ENCODE assay signal across 2 cellular contexts in the genomic region with DNA sequence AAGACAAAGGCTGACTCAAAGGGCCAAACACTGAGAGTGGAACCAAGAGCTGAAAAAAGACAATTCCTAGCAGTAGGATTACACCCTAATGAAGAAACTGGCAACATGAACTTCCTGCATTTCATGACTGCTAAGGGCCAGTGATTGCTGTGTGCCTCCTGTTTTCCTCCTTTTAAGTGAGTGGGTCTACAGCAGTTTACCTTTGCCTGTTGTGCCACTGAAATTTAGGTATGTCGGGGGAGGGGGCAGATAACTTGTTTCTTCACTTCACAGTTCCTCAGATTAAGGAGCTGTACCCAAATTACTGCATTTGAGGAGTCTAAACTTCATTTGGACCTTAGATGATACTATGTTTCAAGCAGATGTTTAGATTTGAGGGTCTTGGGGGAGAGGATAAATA.
TF ChIP-seq lines count a peak whose summit lies in the region.

No MANE protein-coding gene starts in this region.

TF ChIP-seq in GM23338, 12 proteins besides CTCF, POLR2A, EP300 and RAD21:
- TF ChIP-seq ZNF114 (CRISPR knock-in tag; IDR thresholded peaks at IDR 0.05) (no peak), CREB1 (CRISPR knock-in tag; IDR thresholded peaks at IDR 0.05; ENCODE audit: low read depth) (no peak), JUNB (IDR thresholded peaks at IDR 0.05; ENCODE audit: unreplicated experiment) (no peak)
- TF ChIP-seq, protein P1, sequence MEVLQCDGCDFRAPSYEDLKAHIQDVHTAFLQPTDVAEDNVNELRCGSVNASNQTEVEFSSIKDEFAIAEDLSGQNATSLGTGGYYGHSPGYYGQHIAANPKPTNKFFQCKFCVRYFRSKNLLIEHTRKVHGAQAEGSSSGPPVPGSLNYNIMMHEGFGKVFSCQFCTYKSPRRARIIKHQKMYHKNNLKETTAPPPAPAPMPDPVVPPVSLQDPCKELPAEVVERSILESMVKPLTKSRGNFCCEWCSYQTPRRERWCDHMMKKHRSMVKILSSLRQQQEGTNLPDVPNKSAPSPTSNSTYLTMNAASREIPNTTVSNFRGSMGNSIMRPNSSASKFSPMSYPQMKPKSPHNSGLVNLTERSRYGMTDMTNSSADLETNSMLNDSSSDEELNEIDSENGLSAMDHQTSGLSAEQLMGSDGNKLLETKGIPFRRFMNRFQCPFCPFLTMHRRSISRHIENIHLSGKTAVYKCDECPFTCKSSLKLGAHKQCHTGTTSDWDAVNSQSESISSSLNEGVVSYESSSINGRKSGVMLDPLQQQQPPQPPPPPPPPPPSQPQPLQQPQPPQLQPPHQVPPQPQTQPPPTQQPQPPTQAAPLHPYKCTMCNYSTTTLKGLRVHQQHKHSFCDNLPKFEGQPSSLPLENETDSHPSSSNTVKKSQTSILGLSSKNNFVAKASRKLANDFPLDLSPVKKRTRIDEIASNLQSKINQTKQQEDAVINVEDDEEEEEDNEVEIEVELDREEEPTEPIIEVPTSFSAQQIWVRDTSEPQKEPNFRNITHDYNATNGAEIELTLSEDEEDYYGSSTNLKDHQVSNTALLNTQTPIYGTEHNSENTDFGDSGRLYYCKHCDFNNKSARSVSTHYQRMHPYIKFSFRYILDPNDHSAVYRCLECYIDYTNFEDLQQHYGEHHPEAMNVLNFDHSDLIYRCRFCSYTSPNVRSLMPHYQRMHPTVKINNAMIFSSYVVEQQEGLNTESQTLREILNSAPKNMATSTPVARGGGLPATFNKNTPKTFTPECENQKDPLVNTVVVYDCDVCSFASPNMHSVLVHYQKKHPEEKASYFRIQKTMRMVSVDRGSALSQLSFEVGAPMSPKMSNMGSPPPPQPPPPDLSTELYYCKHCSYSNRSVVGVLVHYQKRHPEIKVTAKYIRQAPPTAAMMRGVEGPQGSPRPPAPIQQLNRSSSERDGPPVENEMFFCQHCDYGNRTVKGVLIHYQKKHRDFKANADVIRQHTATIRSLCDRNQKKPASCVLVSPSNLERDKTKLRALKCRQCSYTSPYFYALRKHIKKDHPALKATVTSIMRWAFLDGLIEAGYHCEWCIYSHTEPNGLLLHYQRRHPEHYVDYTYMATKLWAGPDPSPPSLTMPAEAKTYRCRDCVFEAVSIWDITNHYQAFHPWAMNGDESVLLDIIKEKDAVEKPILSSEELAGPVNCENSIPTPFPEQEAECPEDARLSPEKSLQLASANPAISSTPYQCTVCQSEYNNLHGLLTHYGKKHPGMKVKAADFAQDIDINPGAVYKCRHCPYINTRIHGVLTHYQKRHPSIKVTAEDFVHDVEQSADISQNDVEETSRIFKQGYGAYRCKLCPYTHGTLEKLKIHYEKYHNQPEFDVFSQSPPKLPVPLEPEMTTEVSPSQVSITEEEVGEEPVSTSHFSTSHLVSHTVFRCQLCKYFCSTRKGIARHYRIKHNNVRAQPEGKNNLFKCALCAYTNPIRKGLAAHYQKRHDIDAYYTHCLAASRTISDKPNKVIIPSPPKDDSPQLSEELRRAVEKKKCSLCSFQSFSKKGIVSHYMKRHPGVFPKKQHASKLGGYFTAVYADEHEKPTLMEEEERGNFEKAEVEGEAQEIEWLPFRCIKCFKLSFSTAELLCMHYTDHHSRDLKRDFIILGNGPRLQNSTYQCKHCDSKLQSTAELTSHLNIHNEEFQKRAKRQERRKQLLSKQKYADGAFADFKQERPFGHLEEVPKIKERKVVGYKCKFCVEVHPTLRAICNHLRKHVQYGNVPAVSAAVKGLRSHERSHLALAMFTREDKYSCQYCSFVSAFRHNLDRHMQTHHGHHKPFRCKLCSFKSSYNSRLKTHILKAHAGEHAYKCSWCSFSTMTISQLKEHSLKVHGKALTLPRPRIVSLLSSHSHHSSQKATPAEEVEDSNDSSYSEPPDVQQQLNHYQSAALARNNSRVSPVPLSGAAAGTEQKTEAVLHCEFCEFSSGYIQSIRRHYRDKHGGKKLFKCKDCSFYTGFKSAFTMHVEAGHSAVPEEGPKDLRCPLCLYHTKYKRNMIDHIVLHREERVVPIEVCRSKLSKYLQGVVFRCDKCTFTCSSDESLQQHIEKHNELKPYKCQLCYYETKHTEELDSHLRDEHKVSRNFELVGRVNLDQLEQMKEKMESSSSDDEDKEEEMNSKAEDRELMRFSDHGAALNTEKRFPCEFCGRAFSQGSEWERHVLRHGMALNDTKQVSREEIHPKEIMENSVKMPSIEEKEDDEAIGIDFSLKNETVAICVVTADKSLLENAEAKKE (CRISPR knock-in tag; IDR thresholded peaks at IDR 0.05) = 0 out of 2 replicates have a peak, but pooled peaks have one; percentile 11
TF ChIP-seq in GM23338: peak in this region for 1.

TF ChIP-seq in H1, 55 proteins besides CTCF, POLR2A, EP300 and RAD21:
- TF ChIP-seq, protein P2, sequence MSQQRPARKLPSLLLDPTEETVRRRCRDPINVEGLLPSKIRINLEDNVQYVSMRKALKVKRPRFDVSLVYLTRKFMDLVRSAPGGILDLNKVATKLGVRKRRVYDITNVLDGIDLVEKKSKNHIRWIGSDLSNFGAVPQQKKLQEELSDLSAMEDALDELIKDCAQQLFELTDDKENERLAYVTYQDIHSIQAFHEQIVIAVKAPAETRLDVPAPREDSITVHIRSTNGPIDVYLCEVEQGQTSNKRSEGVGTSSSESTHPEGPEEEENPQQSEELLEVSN (IDR thresholded peaks at IDR 0.05) = no peak
- no peak for TF ChIP-seq SP2 (IDR thresholded peaks at IDR 0.05; ENCODE audit: low read length)
- peak; percentile 33; the same call in 1 of the 2 replicates for TF ChIP-seq TEAD4 (IDR thresholded peaks at IDR 0.05; ENCODE audit: low read depth, low read length)
- no peak for TF ChIP-seq BCL11A (IDR thresholded peaks at IDR 0.05; ENCODE audit: low read depth in 2 of 2, low read length in 2 of 2)
- TF ChIP-seq ASH2L (IDR thresholded peaks at IDR 0.05; ENCODE audit: low read length) = peak; percentile 55
- TF ChIP-seq SAP30 (IDR thresholded peaks at IDR 0.05; ENCODE audit: insufficient read depth, insufficient replicate concordance, low read length) = no peak
- TF ChIP-seq EGR1 (IDR thresholded peaks at IDR 0.05; ENCODE audit: borderline replicate concordance, low read depth, low read length) = no peak
- 0 out of 2 replicates have a peak, but pooled peaks have one; percentile 51 for TF ChIP-seq SP1 (IDR thresholded peaks at IDR 0.05; ENCODE audit: low read depth, low read length)
- 0 out of 4 replicates have a peak, but pooled peaks of 1 of the 2 experiments have one; percentile 32 for TF ChIP-seq HDAC2 (IDR thresholded peaks at IDR 0.05; ENCODE audit: borderline replicate concordance in 1 of 2, low read depth in 2 of 2, low read length in 2 of 2)
